Comparison of ENCODE assay signal across 26 cellular contexts in the genomic region with DNA sequence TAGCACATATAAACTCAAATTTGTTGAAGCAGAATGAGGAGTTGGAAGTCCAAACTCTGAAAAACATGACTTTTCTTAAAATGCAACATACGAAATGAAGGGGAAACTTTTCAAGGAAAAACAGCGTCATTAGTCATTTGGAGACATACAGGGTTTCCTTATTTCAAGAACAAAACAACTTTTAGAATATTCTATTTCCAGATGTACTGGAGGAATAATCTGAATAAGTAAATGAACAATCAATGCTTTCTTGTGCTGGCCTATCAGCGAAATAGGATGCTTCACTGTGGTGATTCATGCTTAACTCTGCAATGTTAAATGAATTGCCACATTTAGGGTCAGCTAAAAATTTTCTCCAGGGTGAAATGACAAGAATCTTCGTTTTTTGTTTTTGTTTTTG.
DNase-seq lines count a peak whose midpoint lies in the region; ATAC-seq, FAIRE-seq and TF ChIP-seq lines count a peak whose summit lies in the region.
"Had no signal": no experiment of that assay in that cellular context is flagged by ENCODE, and none has a peak within 500 bp of the region (broad histone marks: within the 10 kb centered on the region; RNA-seq: fewer than 3 reads in every experiment).

No MANE protein-coding gene starts in this region.

- H3K27me3 ChIP-seq in colonic mucosa = no peaks in the 10 kb centered on the region
- H3K27me3 ChIP-seq: BE2C, SJSA1 had no signal

- DNase-seq in H54 (ENCODE audit: insufficient read length, low spot score) (no peak), SK-MEL-5 (ENCODE audit: low read depth, low spot score) (peak; percentile 69), globus pallidus (ENCODE audit: low spot score) (peak; percentile 43), COR-L47 (lab: John Stamatoyannopoulos, UW) (no peak), colonic mucosa (no peak)
- DNase-seq: ACHN; BE2C; CD8-positive, alpha-beta memory T cell; DMS153; DND-41; MM.1S; NCI-H2029; NCI-H446; NCI-H526; NCI-H82; NK-92 treated with Interleukin-12 subunit alpha and Interleukin-12 subunit beta, amount 100 ng/mL, for 24 hours; PC-3; Right ventricle myocardium superior; RPMI8226; SW 1271 had no signal

- H3K9me3 ChIP-seq in colonic mucosa = no peaks in the 10 kb centered on the region
- H3K9me3 ChIP-seq: BE2C, SJSA1 had no signal

- no peak for TF ChIP-seq POLR2A in H54 (IDR thresholded peaks at IDR 0.05; ENCODE audit: low read depth, low read length)

- intact Hi-C loops in colonic mucosa (cut with DNase I) = no loop called here

- ATAC-seq in GM18858 (IDR thresholded peaks at IDR 0.05; ENCODE audit: unreplicated experiment) (no peak), HG03095 (IDR thresholded peaks at IDR 0.05; ENCODE audit: unreplicated experiment) (no peak)
- ATAC-seq: PC-3 had no signal

- FAIRE-seq in H54 (lab: Jason Lieb, UNC) = peak; percentile 70
- FAIRE-seq: GM12892, GM19239 had no signal

- no peaks in the 10 kb centered on the region for H3K36me3 ChIP-seq in colonic mucosa
- H3K36me3 ChIP-seq: BE2C, SJSA1 had no signal

- H3K4me1 ChIP-seq in colonic mucosa = no peaks in the 10 kb centered on the region
- H3K4me1 ChIP-seq: BE2C, SJSA1 had no signal

- H3K4me3 ChIP-seq in colonic mucosa = no peak overlapping the region
- H3K4me3 ChIP-seq: SJSA1 had no signal

- no peak overlapping the region for H3K9ac ChIP-seq in colonic mucosa (ENCODE audit: low read depth in 2 of 2, low read length in 2 of 2)
- H3K9ac ChIP-seq: KMS-11 had no signal

- H3K27ac ChIP-seq in colonic mucosa = no peak overlapping the region
- H3K27ac ChIP-seq: KMS-11, SJSA1 had no signal

- in situ Hi-C loops in SK-MEL-5 (cut with HindIII; ENCODE audit: low pct_unique_long_range_greater_than_20kb, low sequenced_read_pairs) = no loop called here

- no peak for TF ChIP-seq CTCF in colonic mucosa (IDR thresholded peaks at IDR 0.05)

Comparison
In these comparisons a context has a peak if more than half of its experiments do, and no peak if none do; other contexts are left out.
1. DNase-seq: peak in SK-MEL-5 (single experiment) and globus pallidus (single experiment); none in H54 (single experiment), COR-L47 (single experiment) and colonic mucosa (single experiment).